29 cellular contexts compared by ENCODE assay signal in the genomic region with DNA sequence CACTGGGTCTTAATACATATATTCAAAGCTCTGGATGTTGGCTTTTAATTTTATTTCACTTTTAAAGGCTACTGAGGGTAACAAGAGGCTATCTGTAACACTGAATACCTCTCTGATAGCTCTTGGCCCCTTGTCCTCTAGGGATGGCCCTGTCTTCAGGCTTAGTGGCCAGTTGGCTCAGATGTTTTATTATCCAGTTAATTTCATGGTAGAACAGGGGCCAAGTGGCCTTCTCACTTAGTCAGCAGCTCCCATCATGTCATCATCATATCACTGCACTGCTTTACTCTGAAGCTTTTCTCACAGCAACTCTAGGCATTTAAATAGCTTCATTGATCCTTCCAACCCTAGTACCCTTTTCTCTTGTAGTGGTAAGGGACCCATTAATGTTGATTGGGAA. TPM values are rescaled to one million over a fixed set of nuclear protein-coding genes. Genes with fewer than 3 reads are reported as not detected.
DNase-seq lines count a peak whose midpoint lies in the region; ATAC-seq lines count a peak whose summit lies in the region.
"Had no signal": no experiment of that assay in that cellular context is flagged by ENCODE, and none has a peak within 500 bp of the region (broad histone marks: within the 10 kb centered on the region; RNA-seq: fewer than 3 reads in every experiment).

No MANE protein-coding gene starts in this region.

- H3K9me3 ChIP-seq in MG63 (no peaks in the 10 kb centered on the region), iPS-20b (ENCODE audit: insufficient read depth, low read depth, low read length) (no peaks in the 10 kb centered on the region), neuronal stem cell (replicated peaks in 1 of 2; ENCODE audit: control insufficient read depth in 2 of 2, insufficient read depth in 1 of 2, low read depth in 1 of 2, low read length in 2 of 2) (no peaks in the 10 kb centered on the region)
- H3K9me3 ChIP-seq: BE2C, transverse colon had no signal

- H3K9ac ChIP-seq in iPS-20b (ENCODE audit: low read depth, low read length) (no peak overlapping the region), neuronal stem cell (ENCODE audit: low read depth, low read length, poor library complexity) (no peak overlapping the region)

- H3K4me3 Mint-ChIP-seq in activated CD8-positive, alpha-beta T cell treated with anti-CD3 and anti-CD28 coated beads, Interleukin-2, amount 10 ng/mL, durations not matched to agents 7 days and 5 days = no peak overlapping the region
- H3K4me3 Mint-ChIP-seq: activated T-cell treated with anti-CD3 and anti-CD28 coated beads, Interleukin-2, amount 50 U/mL, for 24 hours; CD8-positive, alpha-beta memory T cell; memory B cell; naive B cell; stimulated activated naive CD8-positive, alpha-beta T cell treated with anti-CD3 and anti-CD28 coated beads, Interleukin-15, amount 100 ng/mL, for 72 hours had no signal

- no peak overlapping the region for H3K23ac ChIP-seq in neuronal stem cell (ENCODE audit: low read depth, low read length, poor library complexity)

- peaks cover 4% of the 10 kb centered on the region for H3K27me3 Mint-ChIP-seq in activated CD8-positive, alpha-beta T cell treated with anti-CD3 and anti-CD28 coated beads, Interleukin-2, amount 10 ng/mL, durations not matched to agents 7 days and 5 days (ENCODE audit: low read depth)
- H3K27me3 Mint-ChIP-seq: activated T-cell treated with anti-CD3 and anti-CD28 coated beads, Interleukin-2, amount 50 U/mL, for 24 hours; memory B cell; naive B cell had no signal

- no peaks in the 10 kb centered on the region for H3K36me3 ChIP-seq in MG63
- no peaks in the 10 kb centered on the region for H3K36me3 ChIP-seq in iPS-20b (ENCODE audit: insufficient read depth, low read depth, low read length)
- H3K36me3 ChIP-seq in neuronal stem cell (replicated peaks in 1 of 2; ENCODE audit: control insufficient read depth in 2 of 2, insufficient read depth in 2 of 2, low read length in 2 of 2) = peaks cover 0 to 5% of the 10 kb centered on the region in 2 donors
- H3K36me3 ChIP-seq: BE2C, transverse colon had no signal

- H3K4me2 ChIP-seq in neuronal stem cell (ENCODE audit: insufficient read depth, low read length, poor library complexity, severe bottlenecking) = no peak overlapping the region

- no peak overlapping the region for H4K91ac ChIP-seq in neuronal stem cell (ENCODE audit: low read depth, low read length, poor library complexity)

- CTCF ChIA-PET in activated CD8-positive, alpha-beta T cell treated with anti-CD3 and anti-CD28 coated beads, Interleukin-2, amount 10 ng/mL, durations not matched to agents 7 days and 5 days (lab: Charles Lee) = interaction anchor here (1.4 to 2.3 kb wide), 3 partner anchors 27 to 72 kb away, joined by 4 to 11 read pairs (median 8); no protein-coding TSS in a partner anchor

- H2AK5ac ChIP-seq in neuronal stem cell (ENCODE audit: low read depth, low read length) = no peak overlapping the region

- H3K18ac ChIP-seq in neuronal stem cell (ENCODE audit: low read length) = no peak overlapping the region

- no peak overlapping the region for H2BK15ac ChIP-seq in neuronal stem cell (ENCODE audit: low read length)

- peak; percentile 51 for DNase-seq in G401 (ENCODE audit: low spot score)
- DNase-seq in MG63 = peak; percentile 9
- no peak for DNase-seq in neuronal stem cell (ENCODE audit: low spot score)
- DNase-seq in activated CD8-positive, alpha-beta T cell treated with anti-CD3 and anti-CD28 coated beads, Interleukin-2, amount 10 ng/mL, durations not matched to agents 7 days and 5 days = no peak
- no peak for DNase-seq in GM19238 (ENCODE audit: insufficient read length, low spot score)
- no peak for DNase-seq in NCI-H2227 (lab: John Stamatoyannopoulos, UW; ENCODE audit: unreplicated experiment)
- DNase-seq: activated CD4-positive, alpha-beta T cell treated with anti-CD3 and anti-CD28 coated beads for 48 hours; activated gamma-delta T cell; activated T-cell treated with anti-CD3 and anti-CD28 coated beads, Interleukin-2, amount 50 U/mL, for 24 hours; BE2C; CD8-positive, alpha-beta memory T cell; Karpas-422; kidney glomerular epithelial cell; naive B cell; NCI-H1436 treated with DMSO at 0.1 percent for 48 hours; NCI-H446 treated with DMSO at 0.1 percent for 48 hours; occipital lobe; OCI-M1; small intestine; stimulated activated CD4-positive, alpha-beta T cell treated with anti-CD3 and anti-CD28 coated beads, Interleukin-1b, Interleukin-23, amount 100 ng/mL, for 48 hours; stimulated activated CD8-positive, alpha-beta memory T cell treated with anti-CD3 and anti-CD28 coated beads, Interleukin-4, amount 100 ng/mL, for 48 hours; stimulated activated naive CD8-positive, alpha-beta T cell treated with anti-CD3 and anti-CD28 coated beads, Interleukin-15, amount 100 ng/mL, for 72 hours; T1000; transverse colon; WERI-Rb-1 had no signal

- H3K4me1 ChIP-seq in iPS-20b (ENCODE audit: insufficient read depth, low read length) (peaks cover 45% of the 10 kb centered on the region), neuronal stem cell (ENCODE audit: control insufficient read depth in 2 of 2, insufficient read depth in 1 of 2, low read depth in 1 of 2, low read length in 2 of 2) (peaks cover 7 to 14% of the 10 kb centered on the region in 2 donors)
- H3K4me1 ChIP-seq: BE2C had no signal

- no peaks in the 10 kb centered on the region for H3K79me1 ChIP-seq in neuronal stem cell (ENCODE audit: low read depth, low read length)

- H3K36me3 Mint-ChIP-seq in activated CD8-positive, alpha-beta T cell treated with anti-CD3 and anti-CD28 coated beads, Interleukin-2, amount 10 ng/mL, durations not matched to agents 7 days and 5 days (ENCODE audit: low read depth) = no peaks in the 10 kb centered on the region
- H3K36me3 Mint-ChIP-seq: memory B cell, naive B cell had no signal

- no peaks in the 10 kb centered on the region for H3K27me3 ChIP-seq in MG63
- no peaks in the 10 kb centered on the region for H3K27me3 ChIP-seq in iPS-20b (ENCODE audit: insufficient read depth, low read length)
- H3K27me3 ChIP-seq in neuronal stem cell (ENCODE audit: control insufficient read depth in 3 of 3, insufficient read depth in 3 of 3, low read depth in 1 of 3, low read length in 3 of 3) = no peaks in the 10 kb centered on the region
- H3K27me3 ChIP-seq: BE2C, transverse colon had no signal

- H2BK5ac ChIP-seq in neuronal stem cell (ENCODE audit: low read length) = no peak overlapping the region

- no peak overlapping the region for H2BK120ac ChIP-seq in neuronal stem cell (ENCODE audit: low read depth, low read length)

- in situ Hi-C loops in G401 (cut with HindIII; ENCODE audit: low sequenced_read_pairs) = no loop called here

- H3K27ac ChIP-seq in iPS-20b (ENCODE audit: low read length) (peak overlapping the region; percentile 12), neuronal stem cell (replicated peaks; ENCODE audit: low read length) (peak overlapping the region; percentile 29)
- H3K27ac ChIP-seq: WERI-Rb-1 had no signal

- no peak overlapping the region for H3K27ac Mint-ChIP-seq in activated CD8-positive, alpha-beta T cell treated with anti-CD3 and anti-CD28 coated beads, Interleukin-2, amount 10 ng/mL, durations not matched to agents 7 days and 5 days
- H3K27ac Mint-ChIP-seq: CD8-positive, alpha-beta memory T cell; memory B cell; naive B cell; stimulated activated naive CD8-positive, alpha-beta T cell treated with anti-CD3 and anti-CD28 coated beads, Interleukin-15, amount 100 ng/mL, for 72 hours had no signal

- no peak overlapping the region for H3K4me3 ChIP-seq in MG63
- no peak overlapping the region for H3K4me3 ChIP-seq in iPS-20b (ENCODE audit: low read length)
- no peak overlapping the region for H3K4me3 ChIP-seq in neuronal stem cell (ENCODE audit: low read length in 2 of 2)
- H3K4me3 ChIP-seq: transverse colon had no signal

- no peak overlapping the region for H2AFZ ChIP-seq in neuronal stem cell (ENCODE audit: low read length)

- H3K14ac ChIP-seq in neuronal stem cell (ENCODE audit: low read length) = no peak overlapping the region

- no peak overlapping the region for H4K8ac ChIP-seq in neuronal stem cell (ENCODE audit: low read depth, low read length)

- no peak overlapping the region for H2BK12ac ChIP-seq in neuronal stem cell (ENCODE audit: low read length)

- ATAC-seq in activated CD8-positive, alpha-beta T cell treated with anti-CD3 and anti-CD28 coated beads, Interleukin-2, amount 10 ng/mL, durations not matched to agents 7 days and 5 days = no peak
- no peak for ATAC-seq in GM19351 (IDR thresholded peaks at IDR 0.05; ENCODE audit: unreplicated experiment)
- ATAC-seq: HCT116; stimulated activated naive CD8-positive, alpha-beta T cell treated with anti-CD3 and anti-CD28 coated beads, Interleukin-15, amount 100 ng/mL, for 72 hours had no signal

- no peak overlapping the region for H3K4ac ChIP-seq in neuronal stem cell (ENCODE audit: low read length)

- peaks cover 2% of the 10 kb centered on the region for H3K4me1 Mint-ChIP-seq in activated CD8-positive, alpha-beta T cell treated with anti-CD3 and anti-CD28 coated beads, Interleukin-2, amount 10 ng/mL, durations not matched to agents 7 days and 5 days (ENCODE audit: low read depth)
- H3K4me1 Mint-ChIP-seq: CD8-positive, alpha-beta memory T cell; naive B cell had no signal

- POLR2A ChIA-PET in activated CD8-positive, alpha-beta T cell treated with anti-CD3 and anti-CD28 coated beads, Interleukin-2, amount 10 ng/mL, durations not matched to agents 7 days and 5 days (lab: Charles Lee) = no interaction called here

- H3K9me3 Mint-ChIP-seq in activated CD8-positive, alpha-beta T cell treated with anti-CD3 and anti-CD28 coated beads, Interleukin-2, amount 10 ng/mL, durations not matched to agents 7 days and 5 days (ENCODE audit: insufficient read depth) = no peaks in the 10 kb centered on the region
- H3K9me3 Mint-ChIP-seq: activated T-cell treated with anti-CD3 and anti-CD28 coated beads, Interleukin-2, amount 50 U/mL, for 24 hours; CD8-positive, alpha-beta memory T cell; memory B cell; naive B cell; stimulated activated naive CD8-positive, alpha-beta T cell treated with anti-CD3 and anti-CD28 coated beads, Interleukin-15, amount 100 ng/mL, for 72 hours had no signal

RNA-seq across cellular contexts. Expression of gene MACF1, which starts 40.2 kb away (rescaled TPM):
- total RNA-seq in G401 (2014; rRNA removed; shearing (Covaris generic)) = 89.7 and 134 TPM in 2 replicates
- total RNA-seq in MG63 (2014; rRNA removed; shearing (Covaris generic); ENCODE audit: low replicate concordance) = 51.9 and 68.1 TPM in 2 replicates
- polyA plus RNA-seq in neuronal stem cell (2013, experiment 1 of 2) = 51.9 TPM
- 52.8 TPM for polyA plus RNA-seq in neuronal stem cell (2013, experiment 2 of 2)
- total RNA-seq in activated CD8-positive, alpha-beta T cell treated with anti-CD3 and anti-CD28 coated beads, Interleukin-2, amount 10 ng/mL, durations not matched to agents 7 days and 5 days = 100 to 1,000 TPM; 353 to 366 TPM

Comparison
In these comparisons a context has a peak if more than half of its experiments do, and no peak if none do; other contexts are left out.
1. DNase-seq: peak in G401 (single experiment) and MG63 (single experiment); none in neuronal stem cell (single experiment), activated CD8-positive, alpha-beta T cell treated with anti-CD3 and anti-CD28 coated beads, Interleukin-2, amount 10 ng/mL, durations not matched to agents 7 days and 5 days (single experiment), GM19238 (single experiment) and NCI-H2227 (single experiment).